In genomic region chr17:72143245-72143644, GRCh38 we compare ENCODE assay signal across 20 cellular contexts.
"Had no signal": no experiment of that assay in that cellular context is flagged by ENCODE, and none has a peak within 500 bp of the region (broad histone marks: within the 10 kb centered on the region; RNA-seq: fewer than 3 reads in every experiment).

No MANE protein-coding gene starts in this region.

- H3K4me3 ChIP-seq: adrenal gland, coronary artery, gastrocnemius medialis, heart right ventricle, left ventricle myocardium inferior, spleen, upper lobe of right lung had no signal

- H3K9me3 ChIP-seq: adrenal gland, gastrocnemius medialis, heart right ventricle, left ventricle myocardium inferior, spleen, upper lobe of right lung had no signal

- H3K27me3 ChIP-seq: adrenal gland, gastrocnemius medialis, heart right ventricle, upper lobe of right lung had no signal

- DNase-seq: activated CD4-positive, alpha-beta T cell treated with anti-CD3 and anti-CD28 coated beads, Interleukin-2, amount 50 U/mL, for 4 hours; activated CD4-positive, CD25-positive, alpha-beta regulatory T cell treated with anti-CD3 and anti-CD28 coated beads, Interleukin-2, amount 50 U/mL, for 72 hours; activated naive CD4-positive, alpha-beta T cell treated with anti-CD3 and anti-CD28 coated beads, Interleukin-2, amount 50 U/mL, for 16 hours; activated T-cell treated with anti-CD3 and anti-CD28 coated beads, Interleukin-2, amount 50 U/mL, for 1 hour; adrenal gland; caudate nucleus; effector CD8-positive, alpha-beta T cell; gastrocnemius medialis; heart right ventricle; islet precursor cell; left ventricle myocardium inferior; mesenchymal stem cell; occipital lobe; right cardiac atrium; spleen; stimulated activated CD4-positive, alpha-beta T cell treated with anti-CD3 and anti-CD28 coated beads, Interleukin-1b, Interleukin-23, amount 100 ng/mL, for 48 hours; stimulated activated naive CD4-positive, alpha-beta T cell; substantia nigra; upper lobe of right lung had no signal

- H3K27ac ChIP-seq: adrenal gland, coronary artery, gastrocnemius medialis, heart right ventricle, left ventricle myocardium inferior, spleen, upper lobe of right lung had no signal

- H3K36me3 ChIP-seq: adrenal gland, gastrocnemius medialis, heart right ventricle, left ventricle myocardium inferior, spleen, upper lobe of right lung had no signal

- ATAC-seq: gastrocnemius medialis, heart right ventricle, right cardiac atrium, upper lobe of right lung had no signal

- H3K4me1 ChIP-seq: adrenal gland, gastrocnemius medialis, heart right ventricle, spleen, upper lobe of right lung had no signal
